1 cellular context compared by ENCODE assay signal in genomic region chr20:31839782-31840487, GRCh38.
TF ChIP-seq lines count a peak whose summit lies in the region.

No MANE protein-coding gene starts in this region.

TF ChIP-seq in K562, 482 proteins besides CTCF, POLR2A, EP300 and RAD21:
- TF ChIP-seq SMARCA5 (IDR thresholded peaks at IDR 0.05) (peak; percentile 96), PTBP1 (IDR thresholded peaks at IDR 0.05; ENCODE audit: low read depth, low read length) (peak; percentile 84; the same call in 1 of the 2 replicates), HDAC6 (IDR thresholded peaks at IDR 0.05; ENCODE audit: low read depth, low read length) (no peak), ESRRA (IDR thresholded peaks at IDR 0.05; ENCODE audit: borderline replicate concordance, low read depth) (peak; percentile 86), ADNP (tag; IDR thresholded peaks at IDR 0.05) (peak; percentile 90), CBX3 (IDR thresholded peaks at IDR 0.05; ENCODE audit: borderline replicate concordance in 1 of 2, low read length in 2 of 2) (peak in 1 of 2 experiments; percentile 54; a peak in 1 of 3 replicates), RBM14 (IDR thresholded peaks at IDR 0.05; ENCODE audit: borderline replicate concordance, insufficient read depth, low read depth, low read length) (no peak), ZFP36 (IDR thresholded peaks at IDR 0.05; ENCODE audit: low read depth, low read length, partially characterized antibody) (peak; percentile 82), KDM1A (IDR thresholded peaks at IDR 0.05) (peak; percentile 83 to 91), RBM25 (IDR thresholded peaks at IDR 0.05; ENCODE audit: low read depth, low read length, severe bottlenecking) (peak; percentile 99), SMARCC2 (IDR thresholded peaks at IDR 0.05; ENCODE audit: low read depth) (no peak), CBX1 (IDR thresholded peaks at IDR 0.05; ENCODE audit: low read depth) (peak; percentile 81; the same call in 1 of the 2 replicates), USF1 (CRISPR knock-in tag; IDR thresholded peaks at IDR 0.05) (no peak), CHD4 (IDR thresholded peaks at IDR 0.05; ENCODE audit: insufficient read depth, insufficient replicate concordance, low read depth, low read length, poor library complexity, severe bottlenecking) (peak; percentile 21), TEAD1 (CRISPR knock-in tag; IDR thresholded peaks at IDR 0.05) (no peak), CBFA2T3 (IDR thresholded peaks at IDR 0.05) (peak; percentile 52), RCOR1 (IDR thresholded peaks at IDR 0.05; ENCODE audit: borderline replicate concordance in 1 of 2, low read depth in 2 of 2, low read length in 2 of 2) (peak in 1 of 2 experiments; percentile 66; a peak in 2 of 4 replicates), BCOR (IDR thresholded peaks at IDR 0.05) (peak; percentile 96), CLOCK (CRISPR knock-in tag; IDR thresholded peaks at IDR 0.05; ENCODE audit: borderline replicate concordance) (no peak), ELK3 (CRISPR knock-in tag; IDR thresholded peaks at IDR 0.05) (no peak), HDAC2 (IDR thresholded peaks at IDR 0.05) (peak; percentile 85; the same call in 1 of the 2 replicates), CBFA2T2 (conservative IDR thresholded peaks at IDR 0.05) (peak; percentile 42)
